ENCODE assay signal across 1 cellular context in genomic region chr1:233299450-233299849, GRCh38.
TF ChIP-seq lines count a peak whose summit lies in the region.

No MANE protein-coding gene starts in this region.

TF ChIP-seq in H1, 55 proteins besides CTCF, POLR2A, EP300 and RAD21 (continued from another document):
- TF ChIP-seq TAF7 (optimal IDR thresholded peaks at IDR 0.05; ENCODE audit: borderline replicate concordance, low read depth, low read length) (no peak), POU5F1 (IDR thresholded peaks at IDR 0.05; ENCODE audit: low read depth, low read length) (no peak), CHD1 (IDR thresholded peaks at IDR 0.05; ENCODE audit: low read depth, low read length) (no peak), JUN (IDR thresholded peaks at IDR 0.05; ENCODE audit: low read depth, low read length) (no peak), BACH1 (IDR thresholded peaks at IDR 0.05; ENCODE audit: low read length) (no peak), NANOG (IDR thresholded peaks at IDR 0.05; ENCODE audit: insufficient read depth, low read depth, low read length, poor library complexity, severe bottlenecking) (no peak), RXRA (IDR thresholded peaks at IDR 0.05; ENCODE audit: insufficient read depth, low read depth, low read length) (no peak), TEAD4 (IDR thresholded peaks at IDR 0.05; ENCODE audit: low read depth, low read length) (no peak), GABPA (IDR thresholded peaks at IDR 0.05; ENCODE audit: borderline replicate concordance, insufficient read depth, low read length) (no peak), SP2 (IDR thresholded peaks at IDR 0.05; ENCODE audit: low read length) (no peak), PHF8 (conservative IDR thresholded peaks at IDR 0.05; ENCODE audit: low read depth, low read length) (no peak), SRF (IDR thresholded peaks at IDR 0.05; ENCODE audit: low read depth, low read length) (no peak)
